ENCODE assay signal across 8 cellular contexts in genomic region chr7:94395141-94396041, GRCh38. TPM values are rescaled to one million over a fixed set of nuclear protein-coding genes. Genes with fewer than 3 reads are reported as not detected.
DNase-seq lines count a peak whose midpoint lies in the region; ATAC-seq and TF ChIP-seq lines count a peak whose summit lies in the region.

No MANE protein-coding gene starts in this region.

- POLR2A ChIA-PET in Caco-2 (lab: Charles Lee) = no interaction called here
- POLR2A ChIA-PET in activated CD4-positive, alpha-beta memory T cell treated with anti-CD3 and anti-CD28 coated beads, Interleukin-2, amount 10 ng/mL, durations not matched to agents 7 days and 5 days (lab: Charles Lee) = no interaction called here

- CTCF ChIA-PET in Caco-2 (lab: Charles Lee) = interaction anchor here (0.6 to 2.6 kb wide), 11 partner anchors 41 to 851 kb away, joined by 3 to 56 read pairs (median 6); no protein-coding TSS in a partner anchor
- CTCF ChIA-PET in activated CD4-positive, alpha-beta memory T cell treated with anti-CD3 and anti-CD28 coated beads, Interleukin-2, amount 10 ng/mL, durations not matched to agents 7 days and 5 days (lab: Charles Lee) = interaction anchor here (0.6 to 2.0 kb wide), 7 partner anchors 8 to 1149 kb away, joined by 3 to 7 read pairs (median 4); no protein-coding TSS in a partner anchor

- H3K27me3 Mint-ChIP-seq in Caco-2 (ENCODE audit: insufficient read depth, unreplicated experiment) (no peaks in the 10 kb centered on the region), nephron progenitor cell (ENCODE audit: low read depth, poor library complexity) (peaks cover 9% of the 10 kb centered on the region)
- peaks cover 29% of the 10 kb centered on the region for H3K27me3 Mint-ChIP-seq in activated CD4-positive, alpha-beta memory T cell treated with anti-CD3 and anti-CD28 coated beads, Interleukin-2, amount 10 ng/mL, durations not matched to agents 7 days and 5 days

- no peaks in the 10 kb centered on the region for H3K36me3 ChIP-seq in Caco-2 (ENCODE audit: control insufficient read depth, insufficient read depth, low read length)

- peak; percentile 74 to 79 for TF ChIP-seq CTCF in Caco-2 (IDR thresholded peaks at IDR 0.05; ENCODE audit: insufficient read depth in 1 of 2, low read depth in 1 of 2, low read length in 1 of 2, severe bottlenecking in 1 of 2, unreplicated experiment in 1 of 2)
- TF ChIP-seq CTCF in nephron progenitor cell (IDR thresholded peaks at IDR 0.05) = peak; percentile 86

- no TSS peak for BruUV-seq in Caco-2 (replicated peaks; lab: Mats Ljungman, UMichigan)

- H3K27me3 ChIP-seq in Caco-2 (replicated peaks; ENCODE audit: control insufficient read depth, insufficient read depth, low read length) = no peaks in the 10 kb centered on the region

- DNase-seq in Caco-2 (peak; percentile 59 to 64), NCI-H2196 (lab: John Stamatoyannopoulos, UW; ENCODE audit: unreplicated experiment) (peak; percentile 20), fibroblast of the conjunctiva (ENCODE audit: low read depth) (peak; percentile 91), nephron progenitor cell (peak; percentile 36), OCI-M2 (lab: John Stamatoyannopoulos, UW; ENCODE audit: unreplicated experiment) (no peak)
- DNase-seq in activated CD4-positive, alpha-beta memory T cell treated with anti-CD3 and anti-CD28 coated beads, Interleukin-2, amount 10 ng/mL, durations not matched to agents 7 days and 5 days = peak; percentile 23

- peaks cover 11% of the 10 kb centered on the region for H3K4me1 ChIP-seq in Caco-2

- H3K4me3 ChIP-seq in Caco-2 (ENCODE audit: low read depth, low read length) = no peak overlapping the region

- intact Hi-C loops in Caco-2 (cut with micrococcal nuclease; ENCODE audit: unreplicated experiment) = loop anchor here (1.0 kb wide), 3 partner anchors 94 to 106 kb away; no protein-coding TSS in a partner anchor

- H3K36me3 Mint-ChIP-seq in Caco-2 (ENCODE audit: insufficient read depth, unreplicated experiment) (no peaks in the 10 kb centered on the region), nephron progenitor cell (ENCODE audit: low read depth) (peaks cover 31% of the 10 kb centered on the region)
- H3K36me3 Mint-ChIP-seq in activated CD4-positive, alpha-beta memory T cell treated with anti-CD3 and anti-CD28 coated beads, Interleukin-2, amount 10 ng/mL, durations not matched to agents 7 days and 5 days (ENCODE audit: low read depth) = no peaks in the 10 kb centered on the region

- peak overlapping the region; percentile 59 for H3K4me3 Mint-ChIP-seq in Caco-2 (ENCODE audit: unreplicated experiment)
- H3K4me3 Mint-ChIP-seq in activated CD4-positive, alpha-beta memory T cell treated with anti-CD3 and anti-CD28 coated beads, Interleukin-2, amount 10 ng/mL, durations not matched to agents 7 days and 5 days = no peak overlapping the region
- peak overlapping the region; percentile 96 for H3K4me3 Mint-ChIP-seq in nephron progenitor cell

- no peak overlapping the region for H3K27ac Mint-ChIP-seq in Caco-2 (ENCODE audit: unreplicated experiment)
- H3K27ac Mint-ChIP-seq in activated CD4-positive, alpha-beta memory T cell treated with anti-CD3 and anti-CD28 coated beads, Interleukin-2, amount 10 ng/mL, durations not matched to agents 7 days and 5 days = no peak overlapping the region
- H3K27ac Mint-ChIP-seq in nephron progenitor cell = peak overlapping the region; percentile 97

- peak; percentile 63 for ATAC-seq in GM19025 (IDR thresholded peaks at IDR 0.05; ENCODE audit: low read depth, unreplicated experiment)
- ATAC-seq in HG03108 (IDR thresholded peaks at IDR 0.05; ENCODE audit: unreplicated experiment) = peak; percentile 62

- no peaks in the 10 kb centered on the region for H3K9me3 Mint-ChIP-seq in Caco-2 (ENCODE audit: unreplicated experiment)
- H3K9me3 Mint-ChIP-seq in activated CD4-positive, alpha-beta memory T cell treated with anti-CD3 and anti-CD28 coated beads, Interleukin-2, amount 10 ng/mL, durations not matched to agents 7 days and 5 days = no peaks in the 10 kb centered on the region
- H3K9me3 Mint-ChIP-seq in nephron progenitor cell = no peaks in the 10 kb centered on the region

- H3K9me3 ChIP-seq in Caco-2 = no peaks in the 10 kb centered on the region

- H3K4me1 Mint-ChIP-seq in Caco-2 (ENCODE audit: low read depth, unreplicated experiment) = peaks cover 6% of the 10 kb centered on the region
- peaks cover 8% of the 10 kb centered on the region for H3K4me1 Mint-ChIP-seq in activated CD4-positive, alpha-beta memory T cell treated with anti-CD3 and anti-CD28 coated beads, Interleukin-2, amount 10 ng/mL, durations not matched to agents 7 days and 5 days
- peaks cover 69% of the 10 kb centered on the region for H3K4me1 Mint-ChIP-seq in nephron progenitor cell

RNA-seq across cellular contexts. Expression of gene COL1A2, which starts 0.7 kb away (rescaled TPM):
- total RNA-seq in Caco-2 (2022) = 2.6 and 6.7 TPM in 2 replicates
- under 1 TPM in 1 of 2 experiments, not detected in 1; 0.08 TPM for total RNA-seq in activated CD4-positive, alpha-beta memory T cell treated with anti-CD3 and anti-CD28 coated beads, Interleukin-2, amount 10 ng/mL, durations not matched to agents 7 days and 5 days
